1 cellular context compared by ENCODE assay signal in the genomic region with DNA sequence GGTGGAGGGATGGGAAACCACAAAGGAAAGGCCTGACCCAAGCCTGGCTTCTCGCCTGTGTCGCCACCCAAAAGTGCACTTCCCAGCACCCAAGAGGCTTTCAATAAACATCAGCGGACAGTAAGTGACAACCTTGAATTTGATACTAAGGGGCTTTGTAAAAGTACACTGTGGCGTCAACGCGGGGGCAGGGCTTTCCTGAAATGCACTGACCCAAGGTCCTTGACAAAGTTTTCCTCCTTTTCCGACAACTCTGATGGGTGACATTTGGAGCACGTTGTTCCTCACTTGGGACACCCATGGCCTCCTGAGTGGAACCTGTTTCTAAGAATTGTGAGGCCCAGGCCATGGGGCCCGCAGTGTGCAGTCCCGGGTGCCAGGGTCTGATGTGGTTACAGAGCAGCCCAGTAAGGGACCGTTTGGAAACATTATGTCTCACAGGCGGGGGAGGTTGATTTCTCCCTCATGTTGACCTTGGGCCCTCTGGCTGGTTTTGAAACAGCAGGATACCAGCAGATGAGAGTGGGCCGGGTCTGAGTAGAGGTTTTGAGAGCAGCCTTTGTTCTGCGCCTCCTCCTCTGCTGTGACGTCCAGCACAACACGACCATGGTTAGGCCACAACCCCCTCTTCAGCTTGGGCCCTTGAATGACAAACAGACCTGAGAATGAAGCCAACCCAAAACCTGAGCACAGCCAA.
TF ChIP-seq lines count a peak whose summit lies in the region.

No MANE protein-coding gene starts in this region.

TF ChIP-seq in HepG2, 621 proteins besides CTCF, POLR2A, EP300 and RAD21 (continued from another document and continues in another):
- TF ChIP-seq, protein P1, sequence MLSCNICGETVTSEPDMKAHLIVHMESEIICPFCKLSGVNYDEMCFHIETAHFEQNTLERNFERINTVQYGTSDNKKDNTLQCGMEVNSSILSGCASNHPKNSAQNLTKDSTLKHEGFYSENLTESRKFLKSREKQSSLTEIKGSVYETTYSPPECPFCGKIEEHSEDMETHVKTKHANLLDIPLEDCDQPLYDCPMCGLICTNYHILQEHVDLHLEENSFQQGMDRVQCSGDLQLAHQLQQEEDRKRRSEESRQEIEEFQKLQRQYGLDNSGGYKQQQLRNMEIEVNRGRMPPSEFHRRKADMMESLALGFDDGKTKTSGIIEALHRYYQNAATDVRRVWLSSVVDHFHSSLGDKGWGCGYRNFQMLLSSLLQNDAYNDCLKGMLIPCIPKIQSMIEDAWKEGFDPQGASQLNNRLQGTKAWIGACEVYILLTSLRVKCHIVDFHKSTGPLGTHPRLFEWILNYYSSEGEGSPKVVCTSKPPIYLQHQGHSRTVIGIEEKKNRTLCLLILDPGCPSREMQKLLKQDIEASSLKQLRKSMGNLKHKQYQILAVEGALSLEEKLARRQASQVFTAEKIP (CRISPR knock-in tag; IDR thresholded peaks at IDR 0.05; ENCODE audit: borderline replicate concordance) = no peak
- TF ChIP-seq, protein P2, sequence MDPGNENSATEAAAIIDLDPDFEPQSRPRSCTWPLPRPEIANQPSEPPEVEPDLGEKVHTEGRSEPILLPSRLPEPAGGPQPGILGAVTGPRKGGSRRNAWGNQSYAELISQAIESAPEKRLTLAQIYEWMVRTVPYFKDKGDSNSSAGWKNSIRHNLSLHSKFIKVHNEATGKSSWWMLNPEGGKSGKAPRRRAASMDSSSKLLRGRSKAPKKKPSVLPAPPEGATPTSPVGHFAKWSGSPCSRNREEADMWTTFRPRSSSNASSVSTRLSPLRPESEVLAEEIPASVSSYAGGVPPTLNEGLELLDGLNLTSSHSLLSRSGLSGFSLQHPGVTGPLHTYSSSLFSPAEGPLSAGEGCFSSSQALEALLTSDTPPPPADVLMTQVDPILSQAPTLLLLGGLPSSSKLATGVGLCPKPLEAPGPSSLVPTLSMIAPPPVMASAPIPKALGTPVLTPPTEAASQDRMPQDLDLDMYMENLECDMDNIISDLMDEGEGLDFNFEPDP (CRISPR knock-in tag; conservative IDR thresholded peaks at IDR 0.05) = no peak
- TF ChIP-seq GFI1 (CRISPR knock-in tag; IDR thresholded peaks at IDR 0.05; ENCODE audit: borderline replicate concordance) (no peak), HIVEP1 (CRISPR knock-in tag; IDR thresholded peaks at IDR 0.05) (peak; percentile 71), ONECUT2 (CRISPR knock-in tag; IDR thresholded peaks at IDR 0.05) (peak; percentile 10; the same call in 1 of the 2 replicates), BORCS8-MEF2B (CRISPR knock-in tag; IDR thresholded peaks at IDR 0.05) (peak; percentile 46; the same call in 1 of the 2 replicates), ZBTB20 (CRISPR knock-in tag; IDR thresholded peaks at IDR 0.05; ENCODE audit: borderline replicate concordance, low read depth) (0 out of 2 replicates have a peak, but pooled peaks have one; percentile 42), DR1 (CRISPR knock-in tag; IDR thresholded peaks at IDR 0.05) (0 out of 2 replicates have a peak, but pooled peaks have one; percentile 35), MBD4 (IDR thresholded peaks at IDR 0.05; ENCODE audit: borderline replicate concordance, low read length) (no peak), ZNF563 (CRISPR knock-in tag; IDR thresholded peaks at IDR 0.05) (no peak), ZNF432 (CRISPR knock-in tag; IDR thresholded peaks at IDR 0.05; ENCODE audit: borderline replicate concordance) (no peak), NCOA1 (CRISPR knock-in tag; IDR thresholded peaks at IDR 0.05) (no peak), ZEB1 (IDR thresholded peaks at IDR 0.05; ENCODE audit: insufficient replicate concordance, low read depth) (no peak), CC2D1A (CRISPR knock-in tag; IDR thresholded peaks at IDR 0.05) (no peak), HMG20A (CRISPR knock-in tag; IDR thresholded peaks at IDR 0.05; ENCODE audit: borderline replicate concordance) (0 out of 2 replicates have a peak, but pooled peaks have one; percentile 26), RBM39 (IDR thresholded peaks at IDR 0.05; ENCODE audit: low read depth, low read length, poor library complexity, severe bottlenecking) (no peak), PCBP2 (optimal IDR thresholded peaks at IDR 0.05; ENCODE audit: low read depth, low read length, poor library complexity, severe bottlenecking) (no peak), ZNF263 (CRISPR knock-in tag; IDR thresholded peaks at IDR 0.05) (peak; percentile 46), MEF2D (CRISPR knock-in tag; IDR thresholded peaks at IDR 0.05) (no peak), XBP1 (CRISPR knock-in tag; IDR thresholded peaks at IDR 0.05) (no peak)
- TF ChIP-seq, protein P3, sequence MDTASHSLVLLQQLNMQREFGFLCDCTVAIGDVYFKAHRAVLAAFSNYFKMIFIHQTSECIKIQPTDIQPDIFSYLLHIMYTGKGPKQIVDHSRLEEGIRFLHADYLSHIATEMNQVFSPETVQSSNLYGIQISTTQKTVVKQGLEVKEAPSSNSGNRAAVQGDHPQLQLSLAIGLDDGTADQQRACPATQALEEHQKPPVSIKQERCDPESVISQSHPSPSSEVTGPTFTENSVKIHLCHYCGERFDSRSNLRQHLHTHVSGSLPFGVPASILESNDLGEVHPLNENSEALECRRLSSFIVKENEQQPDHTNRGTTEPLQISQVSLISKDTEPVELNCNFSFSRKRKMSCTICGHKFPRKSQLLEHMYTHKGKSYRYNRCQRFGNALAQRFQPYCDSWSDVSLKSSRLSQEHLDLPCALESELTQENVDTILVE (CRISPR knock-in tag; IDR thresholded peaks at IDR 0.05) = peak; percentile 56; the same call in 1 of the 2 replicates
- TF ChIP-seq, protein P4, sequence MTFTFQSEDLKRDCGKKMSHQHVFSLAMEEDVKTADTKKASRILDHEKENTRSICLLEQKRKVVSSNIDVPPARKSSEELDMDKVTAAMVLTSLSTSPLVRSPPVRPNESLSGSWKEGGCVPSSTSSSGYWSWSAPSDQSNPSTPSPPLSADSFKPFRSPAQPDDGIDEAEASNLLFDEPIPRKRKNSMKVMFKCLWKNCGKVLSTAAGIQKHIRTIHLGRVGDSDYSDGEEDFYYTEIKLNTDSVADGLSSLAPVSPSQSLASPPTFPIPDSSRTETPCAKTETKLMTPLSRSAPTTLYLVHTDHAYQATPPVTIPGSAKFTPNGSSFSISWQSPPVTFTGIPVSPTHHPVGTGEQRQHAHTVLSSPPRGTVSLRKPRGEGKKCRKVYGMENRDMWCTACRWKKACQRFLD (CRISPR knock-in tag; IDR thresholded peaks at IDR 0.05; ENCODE audit: borderline replicate concordance) = no peak
- TF ChIP-seq, protein P5, sequence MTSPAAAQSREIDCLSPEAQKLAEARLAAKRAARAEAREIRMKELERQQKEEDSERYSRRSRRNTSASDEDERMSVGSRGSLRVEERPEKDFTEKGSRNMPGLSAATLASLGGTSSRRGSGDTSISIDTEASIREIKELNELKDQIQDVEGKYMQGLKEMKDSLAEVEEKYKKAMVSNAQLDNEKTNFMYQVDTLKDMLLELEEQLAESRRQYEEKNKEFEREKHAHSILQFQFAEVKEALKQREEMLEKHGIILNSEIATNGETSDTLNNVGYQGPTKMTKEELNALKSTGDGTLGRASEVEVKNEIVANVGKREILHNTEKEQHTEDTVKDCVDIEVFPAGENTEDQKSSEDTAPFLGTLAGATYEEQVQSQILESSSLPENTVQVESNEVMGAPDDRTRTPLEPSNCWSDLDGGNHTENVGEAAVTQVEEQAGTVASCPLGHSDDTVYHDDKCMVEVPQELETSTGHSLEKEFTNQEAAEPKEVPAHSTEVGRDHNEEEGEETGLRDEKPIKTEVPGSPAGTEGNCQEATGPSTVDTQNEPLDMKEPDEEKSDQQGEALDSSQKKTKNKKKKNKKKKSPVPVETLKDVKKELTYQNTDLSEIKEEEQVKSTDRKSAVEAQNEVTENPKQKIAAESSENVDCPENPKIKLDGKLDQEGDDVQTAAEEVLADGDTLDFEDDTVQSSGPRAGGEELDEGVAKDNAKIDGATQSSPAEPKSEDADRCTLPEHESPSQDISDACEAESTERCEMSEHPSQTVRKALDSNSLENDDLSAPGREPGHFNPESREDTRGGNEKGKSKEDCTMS (CRISPR knock-in tag; conservative IDR thresholded peaks at IDR 0.05) = no peak
- TF ChIP-seq, protein P6, sequence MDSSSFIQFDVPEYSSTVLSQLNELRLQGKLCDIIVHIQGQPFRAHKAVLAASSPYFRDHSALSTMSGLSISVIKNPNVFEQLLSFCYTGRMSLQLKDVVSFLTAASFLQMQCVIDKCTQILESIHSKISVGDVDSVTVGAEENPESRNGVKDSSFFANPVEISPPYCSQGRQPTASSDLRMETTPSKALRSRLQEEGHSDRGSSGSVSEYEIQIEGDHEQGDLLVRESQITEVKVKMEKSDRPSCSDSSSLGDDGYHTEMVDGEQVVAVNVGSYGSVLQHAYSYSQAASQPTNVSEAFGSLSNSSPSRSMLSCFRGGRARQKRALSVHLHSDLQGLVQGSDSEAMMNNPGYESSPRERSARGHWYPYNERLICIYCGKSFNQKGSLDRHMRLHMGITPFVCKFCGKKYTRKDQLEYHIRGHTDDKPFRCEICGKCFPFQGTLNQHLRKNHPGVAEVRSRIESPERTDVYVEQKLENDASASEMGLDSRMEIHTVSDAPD (CRISPR knock-in tag; IDR thresholded peaks at IDR 0.05) = no peak; the same call in 1 of the 2 replicates
- TF ChIP-seq, protein P7, sequence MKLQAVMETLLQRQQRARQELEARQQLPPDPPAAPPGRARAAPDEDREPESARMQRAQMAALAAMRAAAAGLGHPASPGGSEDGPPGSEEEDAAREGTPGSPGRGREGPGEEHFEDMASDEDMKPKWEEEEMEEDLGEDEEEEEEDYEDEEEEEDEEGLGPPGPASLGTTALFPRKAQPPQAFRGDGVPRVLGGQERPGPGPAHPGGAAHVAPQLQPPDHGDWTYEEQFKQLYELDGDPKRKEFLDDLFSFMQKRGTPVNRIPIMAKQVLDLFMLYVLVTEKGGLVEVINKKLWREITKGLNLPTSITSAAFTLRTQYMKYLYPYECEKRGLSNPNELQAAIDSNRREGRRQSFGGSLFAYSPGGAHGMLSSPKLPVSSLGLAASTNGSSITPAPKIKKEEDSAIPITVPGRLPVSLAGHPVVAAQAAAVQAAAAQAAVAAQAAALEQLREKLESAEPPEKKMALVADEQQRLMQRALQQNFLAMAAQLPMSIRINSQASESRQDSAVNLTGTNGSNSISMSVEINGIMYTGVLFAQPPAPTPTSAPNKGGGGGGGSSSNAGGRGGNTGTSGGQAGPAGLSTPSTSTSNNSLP (IDR thresholded peaks at IDR 0.05; ENCODE audit: low read depth, low read length) = peak; percentile 56
- TF ChIP-seq, protein P8, sequence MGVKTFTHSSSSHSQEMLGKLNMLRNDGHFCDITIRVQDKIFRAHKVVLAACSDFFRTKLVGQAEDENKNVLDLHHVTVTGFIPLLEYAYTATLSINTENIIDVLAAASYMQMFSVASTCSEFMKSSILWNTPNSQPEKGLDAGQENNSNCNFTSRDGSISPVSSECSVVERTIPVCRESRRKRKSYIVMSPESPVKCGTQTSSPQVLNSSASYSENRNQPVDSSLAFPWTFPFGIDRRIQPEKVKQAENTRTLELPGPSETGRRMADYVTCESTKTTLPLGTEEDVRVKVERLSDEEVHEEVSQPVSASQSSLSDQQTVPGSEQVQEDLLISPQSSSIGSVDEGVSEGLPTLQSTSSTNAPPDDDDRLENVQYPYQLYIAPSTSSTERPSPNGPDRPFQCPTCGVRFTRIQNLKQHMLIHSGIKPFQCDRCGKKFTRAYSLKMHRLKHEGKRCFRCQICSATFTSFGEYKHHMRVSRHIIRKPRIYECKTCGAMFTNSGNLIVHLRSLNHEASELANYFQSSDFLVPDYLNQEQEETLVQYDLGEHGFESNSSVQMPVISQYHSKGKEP (CRISPR knock-in tag; IDR thresholded peaks at IDR 0.05) = no peak
- TF ChIP-seq, protein P9, sequence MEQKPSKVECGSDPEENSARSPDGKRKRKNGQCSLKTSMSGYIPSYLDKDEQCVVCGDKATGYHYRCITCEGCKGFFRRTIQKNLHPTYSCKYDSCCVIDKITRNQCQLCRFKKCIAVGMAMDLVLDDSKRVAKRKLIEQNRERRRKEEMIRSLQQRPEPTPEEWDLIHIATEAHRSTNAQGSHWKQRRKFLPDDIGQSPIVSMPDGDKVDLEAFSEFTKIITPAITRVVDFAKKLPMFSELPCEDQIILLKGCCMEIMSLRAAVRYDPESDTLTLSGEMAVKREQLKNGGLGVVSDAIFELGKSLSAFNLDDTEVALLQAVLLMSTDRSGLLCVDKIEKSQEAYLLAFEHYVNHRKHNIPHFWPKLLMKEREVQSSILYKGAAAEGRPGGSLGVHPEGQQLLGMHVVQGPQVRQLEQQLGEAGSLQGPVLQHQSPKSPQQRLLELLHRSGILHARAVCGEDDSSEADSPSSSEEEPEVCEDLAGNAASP (CRISPR knock-in tag; IDR thresholded peaks at IDR 0.05; ENCODE audit: borderline replicate concordance) = peak; percentile 31; the same call in 1 of the 2 replicates
- TF ChIP-seq, protein P10, sequence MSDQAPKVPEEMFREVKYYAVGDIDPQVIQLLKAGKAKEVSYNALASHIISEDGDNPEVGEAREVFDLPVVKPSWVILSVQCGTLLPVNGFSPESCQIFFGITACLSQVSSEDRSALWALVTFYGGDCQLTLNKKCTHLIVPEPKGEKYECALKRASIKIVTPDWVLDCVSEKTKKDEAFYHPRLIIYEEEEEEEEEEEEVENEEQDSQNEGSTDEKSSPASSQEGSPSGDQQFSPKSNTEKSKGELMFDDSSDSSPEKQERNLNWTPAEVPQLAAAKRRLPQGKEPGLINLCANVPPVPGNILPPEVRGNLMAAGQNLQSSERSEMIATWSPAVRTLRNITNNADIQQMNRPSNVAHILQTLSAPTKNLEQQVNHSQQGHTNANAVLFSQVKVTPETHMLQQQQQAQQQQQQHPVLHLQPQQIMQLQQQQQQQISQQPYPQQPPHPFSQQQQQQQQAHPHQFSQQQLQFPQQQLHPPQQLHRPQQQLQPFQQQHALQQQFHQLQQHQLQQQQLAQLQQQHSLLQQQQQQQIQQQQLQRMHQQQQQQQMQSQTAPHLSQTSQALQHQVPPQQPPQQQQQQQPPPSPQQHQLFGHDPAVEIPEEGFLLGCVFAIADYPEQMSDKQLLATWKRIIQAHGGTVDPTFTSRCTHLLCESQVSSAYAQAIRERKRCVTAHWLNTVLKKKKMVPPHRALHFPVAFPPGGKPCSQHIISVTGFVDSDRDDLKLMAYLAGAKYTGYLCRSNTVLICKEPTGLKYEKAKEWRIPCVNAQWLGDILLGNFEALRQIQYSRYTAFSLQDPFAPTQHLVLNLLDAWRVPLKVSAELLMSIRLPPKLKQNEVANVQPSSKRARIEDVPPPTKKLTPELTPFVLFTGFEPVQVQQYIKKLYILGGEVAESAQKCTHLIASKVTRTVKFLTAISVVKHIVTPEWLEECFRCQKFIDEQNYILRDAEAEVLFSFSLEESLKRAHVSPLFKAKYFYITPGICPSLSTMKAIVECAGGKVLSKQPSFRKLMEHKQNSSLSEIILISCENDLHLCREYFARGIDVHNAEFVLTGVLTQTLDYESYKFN (CRISPR knock-in tag; conservative IDR thresholded peaks at IDR 0.05) = peak; percentile 88
- TF ChIP-seq, protein P11, sequence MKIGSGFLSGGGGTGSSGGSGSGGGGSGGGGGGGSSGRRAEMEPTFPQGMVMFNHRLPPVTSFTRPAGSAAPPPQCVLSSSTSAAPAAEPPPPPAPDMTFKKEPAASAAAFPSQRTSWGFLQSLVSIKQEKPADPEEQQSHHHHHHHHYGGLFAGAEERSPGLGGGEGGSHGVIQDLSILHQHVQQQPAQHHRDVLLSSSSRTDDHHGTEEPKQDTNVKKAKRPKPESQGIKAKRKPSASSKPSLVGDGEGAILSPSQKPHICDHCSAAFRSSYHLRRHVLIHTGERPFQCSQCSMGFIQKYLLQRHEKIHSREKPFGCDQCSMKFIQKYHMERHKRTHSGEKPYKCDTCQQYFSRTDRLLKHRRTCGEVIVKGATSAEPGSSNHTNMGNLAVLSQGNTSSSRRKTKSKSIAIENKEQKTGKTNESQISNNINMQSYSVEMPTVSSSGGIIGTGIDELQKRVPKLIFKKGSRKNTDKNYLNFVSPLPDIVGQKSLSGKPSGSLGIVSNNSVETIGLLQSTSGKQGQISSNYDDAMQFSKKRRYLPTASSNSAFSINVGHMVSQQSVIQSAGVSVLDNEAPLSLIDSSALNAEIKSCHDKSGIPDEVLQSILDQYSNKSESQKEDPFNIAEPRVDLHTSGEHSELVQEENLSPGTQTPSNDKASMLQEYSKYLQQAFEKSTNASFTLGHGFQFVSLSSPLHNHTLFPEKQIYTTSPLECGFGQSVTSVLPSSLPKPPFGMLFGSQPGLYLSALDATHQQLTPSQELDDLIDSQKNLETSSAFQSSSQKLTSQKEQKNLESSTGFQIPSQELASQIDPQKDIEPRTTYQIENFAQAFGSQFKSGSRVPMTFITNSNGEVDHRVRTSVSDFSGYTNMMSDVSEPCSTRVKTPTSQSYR (CRISPR knock-in tag; IDR thresholded peaks at IDR 0.05; ENCODE audit: borderline replicate concordance) = peak; percentile 75
